ENCODE assay signal across 20 cellular contexts in the genomic region with DNA sequence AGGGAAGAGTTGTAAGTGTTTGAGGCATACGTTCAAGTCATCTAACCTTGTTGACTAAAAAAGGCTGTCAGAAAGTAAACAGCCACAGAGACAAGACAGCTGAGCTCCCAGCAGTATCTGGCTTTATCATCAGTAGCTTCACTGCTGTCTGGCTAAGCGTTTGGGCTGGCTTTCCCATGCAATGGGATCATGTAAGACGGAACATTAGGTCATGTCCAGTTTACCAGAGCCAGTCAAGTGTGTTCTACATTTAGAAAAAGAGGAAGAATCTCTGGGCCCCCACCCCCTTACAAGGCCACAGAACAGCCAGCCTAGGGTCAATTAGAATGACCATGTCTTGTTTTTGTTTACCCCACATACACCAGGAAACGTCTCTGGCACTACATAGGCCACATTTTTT. TPM values are rescaled to one million over a fixed set of nuclear protein-coding genes. Genes with fewer than 3 reads are reported as not detected.
DNase-seq lines count a peak whose midpoint lies in the region; ATAC-seq and TF ChIP-seq lines count a peak whose summit lies in the region.
"Had no signal": no experiment of that assay in that cellular context is flagged by ENCODE, and none has a peak within 500 bp of the region (broad histone marks: within the 10 kb centered on the region; RNA-seq: fewer than 3 reads in every experiment).

No MANE protein-coding gene starts in this region.

- H3K4me3 ChIP-seq in mucosa of descending colon (no peak overlapping the region), upper lobe of right lung (no peak overlapping the region)
- H3K4me3 ChIP-seq: BLaER1 had no signal

- peak in 1 of 2 donors; percentile 82 for ATAC-seq in left cardiac atrium
- peak; percentile 63 for ATAC-seq in mucosa of descending colon
- ATAC-seq in upper lobe of right lung = peak; percentile 93
- ATAC-seq in GM18498 (IDR thresholded peaks at IDR 0.05; ENCODE audit: unreplicated experiment) = no peak

- H3K27me3 ChIP-seq in upper lobe of right lung = no peaks in the 10 kb centered on the region
- H3K27me3 ChIP-seq: BLaER1 had no signal

- no peaks in the 10 kb centered on the region for H3K9me3 ChIP-seq in mucosa of descending colon
- no peaks in the 10 kb centered on the region for H3K9me3 ChIP-seq in upper lobe of right lung
- H3K9me3 ChIP-seq: BLaER1 had no signal

- H3K36me3 ChIP-seq in mucosa of descending colon (ENCODE audit: low read depth) (no peaks in the 10 kb centered on the region), upper lobe of right lung (no peaks in the 10 kb centered on the region)
- H3K36me3 ChIP-seq: BLaER1 had no signal

- H3K4me1 ChIP-seq in mucosa of descending colon (ENCODE audit: low read depth) = no peaks in the 10 kb centered on the region
- no peaks in the 10 kb centered on the region for H3K4me1 ChIP-seq in upper lobe of right lung
- H3K4me1 ChIP-seq: BLaER1 had no signal

- peak overlapping the region; percentile 9 for H3K27ac ChIP-seq in upper lobe of right lung
- H3K27ac ChIP-seq: BLaER1 had no signal

- peak; percentile 70 for DNase-seq in SK-N-DZ (ENCODE audit: low spot score)
- DNase-seq in left cardiac atrium = peak; percentile 31
- peak in 1 of 3 donors; percentile 29 for DNase-seq in mucosa of descending colon
- no peak for DNase-seq in upper lobe of right lung
- no peak for DNase-seq in NCI-H446 (lab: John Stamatoyannopoulos, UW)
- no peak for DNase-seq in activated gamma-delta T cell (lab: John Stamatoyannopoulos, UW)
- DNase-seq: activated CD4-positive, CD25-positive, alpha-beta regulatory T cell; activated CD8-positive, alpha-beta memory T cell treated with anti-CD3 and anti-CD28 coated beads, Interleukin-2, amount 50 U/mL, for 4 hours; activated naive CD4-positive, alpha-beta T cell treated with anti-CD3 and anti-CD28 coated beads, Interleukin-2, amount 50 U/mL, for 16 hours; dermis blood vessel endothelial cell; DND-41; erythroblast; GOT3; hippocampal formation; NCI-H2081 treated with DMSO at 0.1 percent for 48 hours; NCI-H774; stimulated activated CD4-positive, alpha-beta T cell treated with anti-CD3 and anti-CD28 coated beads, Interleukin-4, amount 100 ng/mL, for 24 hours; T-helper 1 cell had no signal

- TF ChIP-seq CTCF in mucosa of descending colon (IDR thresholded peaks at IDR 0.05) (no peak), upper lobe of right lung (IDR thresholded peaks at IDR 0.05) (no peak)

- intact Hi-C loops in left cardiac atrium (cut with DNase I) = no loop called here
- intact Hi-C loops in mucosa of descending colon (cut with DNase I, micrococcal nuclease) = no loop called here
- intact Hi-C loops in upper lobe of right lung (cut with DNase I) = no loop called here

RNA-seq across cellular contexts. Expression of gene GSAP, which starts 51.3 kb away (rescaled TPM):
- polyA plus RNA-seq in SK-N-DZ (2014; cell fraction: cytosol; rRNA removed) = 0.28 and 0.41 TPM in 2 replicates
- 0.12 and 0.39 TPM in 2 replicates for polyA plus RNA-seq in SK-N-DZ (2014; cell fraction: nucleus; rRNA removed)
- 10 to 100 TPM; 10.3 to 11.5 TPM for total RNA-seq in left cardiac atrium
- 10 to 100 TPM in 2 of 3 donors, 1 to 10 TPM in 1; 8.0 to 16.7 (median 14.2) TPM for total RNA-seq in mucosa of descending colon
- total RNA-seq in upper lobe of right lung = 64.9 TPM

Comparison
In these comparisons a context has a peak if more than half of its experiments do, and no peak if none do; other contexts are left out.
1. DNase-seq: peak in SK-N-DZ (single experiment) and left cardiac atrium (single experiment); none in upper lobe of right lung (single experiment), NCI-H446 (0 of 2) and activated gamma-delta T cell (single experiment).